Comparison of ENCODE assay signal across 16 cellular contexts in genomic region chr3:30401971-30402370, GRCh38.
DNase-seq lines count a peak whose midpoint lies in the region; ATAC-seq, FAIRE-seq and TF ChIP-seq lines count a peak whose summit lies in the region.
"Had no signal": no experiment of that assay in that cellular context is flagged by ENCODE, and none has a peak within 500 bp of the region (broad histone marks: within the 10 kb centered on the region; RNA-seq: fewer than 3 reads in every experiment).

No MANE protein-coding gene starts in this region.

- no peak overlapping the region for H3K4me3 Mint-ChIP-seq in stimulated activated naive CD8-positive, alpha-beta T cell treated with anti-CD3 and anti-CD28 coated beads, Interleukin-15, amount 100 ng/mL, for 72 hours
- H3K4me3 Mint-ChIP-seq: T-cell had no signal

- H3K27me3 Mint-ChIP-seq in stimulated activated naive CD8-positive, alpha-beta T cell treated with anti-CD3 and anti-CD28 coated beads, Interleukin-15, amount 100 ng/mL, for 72 hours: no peaks in the 10 kb centered on the region
- H3K27me3 Mint-ChIP-seq: T-cell had no signal

- TF ChIP-seq POLR2A in H54 (IDR thresholded peaks at IDR 0.05; ENCODE audit: low read depth, low read length): no peak

- H3K4me1 Mint-ChIP-seq in stimulated activated naive CD8-positive, alpha-beta T cell treated with anti-CD3 and anti-CD28 coated beads, Interleukin-15, amount 100 ng/mL, for 72 hours: peaks cover 24% of the 10 kb centered on the region

- no peaks in the 10 kb centered on the region for H3K36me3 ChIP-seq in hepatocyte (replicated peaks; ENCODE audit: insufficient read depth, low read depth)
- H3K36me3 ChIP-seq: tibial nerve had no signal

- TF ChIP-seq CTCF in foreskin keratinocyte (conservative IDR thresholded peaks at IDR 0.05): no peak
- TF ChIP-seq CTCF in hepatocyte (IDR thresholded peaks at IDR 0.05; ENCODE audit: poor library complexity): no peak

- H2AFZ ChIP-seq in hepatocyte: no peak overlapping the region

- H4K20me1 ChIP-seq in hepatocyte (ENCODE audit: insufficient read depth, poor library complexity, severe bottlenecking): no peaks in the 10 kb centered on the region

- no peaks in the 10 kb centered on the region for H3K9me2 ChIP-seq in hepatocyte (replicated peaks; ENCODE audit: insufficient read depth)

- peak overlapping the region in 1 of 2 donors; percentile 69 for H3K27ac Mint-ChIP-seq in stimulated activated naive CD8-positive, alpha-beta T cell treated with anti-CD3 and anti-CD28 coated beads, Interleukin-15, amount 100 ng/mL, for 72 hours
- H3K27ac Mint-ChIP-seq: T-cell had no signal

- no peaks in the 10 kb centered on the region for H3K79me2 ChIP-seq in hepatocyte

- peaks cover 0 to 5% of the 10 kb centered on the region in 2 donors for H3K9me3 Mint-ChIP-seq in stimulated activated naive CD8-positive, alpha-beta T cell treated with anti-CD3 and anti-CD28 coated beads, Interleukin-15, amount 100 ng/mL, for 72 hours
- H3K9me3 Mint-ChIP-seq: T-cell had no signal

- H3K4me2 ChIP-seq in hepatocyte: no peak overlapping the region

- ATAC-seq in stimulated activated naive CD8-positive, alpha-beta T cell treated with anti-CD3 and anti-CD28 coated beads, Interleukin-15, amount 100 ng/mL, for 72 hours: peak; percentile 61
- no peak for ATAC-seq in stimulated activated naive CD8-positive, alpha-beta T cell treated with anti-CD3 and anti-CD28 coated beads, Interleukin-15, Interleukin-2, amounts not matched to agents 100 U/mL and 50 U/mL, for 24 hours
- peak; percentile 94 for ATAC-seq in foreskin keratinocyte
- ATAC-seq: activated CD4-positive, CD25-positive, alpha-beta regulatory T cell treated with anti-CD3 and anti-CD28 coated beads, Interleukin-2, amount 50 U/mL, for 24 hours; T-cell had no signal

- H3K27ac ChIP-seq in foreskin keratinocyte: no peak overlapping the region
- no peak overlapping the region for H3K27ac ChIP-seq in caudate nucleus (ENCODE audit: low read depth, low read length)
- no peak overlapping the region for H3K27ac ChIP-seq in hepatocyte

- no peak overlapping the region for H3K4me3 ChIP-seq in hepatocyte
- H3K4me3 ChIP-seq: tibial nerve had no signal

- no peak for DNase-seq in stimulated activated naive CD8-positive, alpha-beta T cell treated with anti-CD3 and anti-CD28 coated beads, Interleukin-15, amount 100 ng/mL, for 72 hours
- no peak for DNase-seq in stimulated activated naive CD8-positive, alpha-beta T cell treated with anti-CD3 and anti-CD28 coated beads, Interleukin-15, Interleukin-2, amounts not matched to agents 100 U/mL and 50 U/mL, for 24 hours
- peak; percentile 16 for DNase-seq in amniotic epithelial cell (ENCODE audit: low read depth)
- DNase-seq in foreskin keratinocyte: peak; percentile 41 to 74
- DNase-seq in caudate nucleus (lab: John Stamatoyannopoulos, UW): no peak
- no peak for DNase-seq in OCI-M1 (lab: John Stamatoyannopoulos, UW)
- DNase-seq in H54 (ENCODE audit: insufficient read length, low spot score): no peak
- DNase-seq in hepatocyte (ENCODE audit: low spot score): no peak
- DNase-seq: AML-193, amygdala, MV-4-11, NCI-H2171 treated with DMSO at 0.1 percent for 48 hours, T-cell had no signal

- no peaks in the 10 kb centered on the region for H3K27me3 ChIP-seq in foreskin keratinocyte
- H3K27me3 ChIP-seq in hepatocyte: no peaks in the 10 kb centered on the region
- H3K27me3 ChIP-seq: tibial nerve had no signal

- FAIRE-seq in H54 (lab: Jason Lieb, UNC): no peak
- FAIRE-seq: GM12891 had no signal

- no peaks in the 10 kb centered on the region for H3K9me3 ChIP-seq in hepatocyte (ENCODE audit: low read depth)
- H3K9me3 ChIP-seq: tibial nerve had no signal

- H3K4me1 ChIP-seq in foreskin keratinocyte (no peaks in the 10 kb centered on the region), hepatocyte (ENCODE audit: insufficient read depth) (peaks cover 14% of the 10 kb centered on the region)

Comparison
In these comparisons a context has a peak if more than half of its experiments do, and no peak if none do; other contexts are left out.
1. DNase-seq: peak in amniotic epithelial cell (single experiment) and foreskin keratinocyte (2 of 2); none in stimulated activated naive CD8-positive, alpha-beta T cell treated with anti-CD3 and anti-CD28 coated beads, Interleukin-15, amount 100 ng/mL, for 72 hours (0 of 2), stimulated activated naive CD8-positive, alpha-beta T cell treated with anti-CD3 and anti-CD28 coated beads, Interleukin-15, Interleukin-2, amounts not matched to agents 100 U/mL and 50 U/mL, for 24 hours (single experiment), caudate nucleus (0 of 61), OCI-M1 (single experiment), H54 (single experiment) and hepatocyte (single experiment).